In genomic region chr4:186924723-186925122, GRCh38 we compare ENCODE assay signal across 1 cellular context.
TF ChIP-seq lines count a peak whose summit lies in the region.

No MANE protein-coding gene starts in this region.

TF ChIP-seq in IMR-90, 13 proteins besides CTCF, POLR2A, EP300 and RAD21 (continued from another document):
- TF ChIP-seq USF2 (IDR thresholded peaks at IDR 0.05; ENCODE audit: low read depth, low read length) = no peak
- TF ChIP-seq RFX5 (IDR thresholded peaks at IDR 0.05; ENCODE audit: low read depth, low read length) = no peak
- TF ChIP-seq FOS (IDR thresholded peaks at IDR 0.05; ENCODE audit: low read depth, low read length) = no peak
- no peak for TF ChIP-seq SMC3 (IDR thresholded peaks at IDR 0.05; ENCODE audit: low read depth, low read length)
- no peak for TF ChIP-seq MAFK (IDR thresholded peaks at IDR 0.05; ENCODE audit: low read depth, low read length)
- no peak for TF ChIP-seq CHD1 (IDR thresholded peaks at IDR 0.05; ENCODE audit: low read depth, low read length)
- no peak for TF ChIP-seq ELK1 (IDR thresholded peaks at IDR 0.05; ENCODE audit: borderline replicate concordance, low read depth, low read length)
- TF ChIP-seq CEBPB (IDR thresholded peaks at IDR 0.05; ENCODE audit: low read depth, low read length) = no peak
- no peak for TF ChIP-seq NFE2L2 (IDR thresholded peaks at IDR 0.05; ENCODE audit: low read depth, low read length)
